In genomic region chr17:80892019-80892855, GRCh38 we compare ENCODE assay signal across 1 cellular context.
TF ChIP-seq lines count a peak whose summit lies in the region.

No MANE protein-coding gene starts in this region.

TF ChIP-seq in K562, 482 proteins besides CTCF, POLR2A, EP300 and RAD21 (continued from another document and continues in another):
- TF ChIP-seq ZNF609 (CRISPR knock-in tag; IDR thresholded peaks at IDR 0.05; ENCODE audit: borderline replicate concordance) (no peak), RBM34 (IDR thresholded peaks at IDR 0.05; ENCODE audit: borderline replicate concordance, insufficient read depth, low read length) (no peak), NFATC3 (IDR thresholded peaks at IDR 0.05) (no peak), DPF2 (IDR thresholded peaks at IDR 0.05) (peak; percentile 83), TCF3 (CRISPR knock-in tag; IDR thresholded peaks at IDR 0.05) (peak; percentile 55), MTA3 (IDR thresholded peaks at IDR 0.05; ENCODE audit: borderline replicate concordance) (peak; percentile 54; the same call in 1 of the 2 replicates), KAT7 (CRISPR knock-in tag; IDR thresholded peaks at IDR 0.05; ENCODE audit: borderline replicate concordance) (no peak), CREB3L1 (IDR thresholded peaks at IDR 0.05; ENCODE audit: borderline replicate concordance, low read depth) (peak; percentile 83; the same call in 1 of the 2 replicates), ATF1 (CRISPR knock-in tag; IDR thresholded peaks at IDR 0.05) (no peak), ATF1 (tag; IDR thresholded peaks at IDR 0.05) (peak; percentile 84), MEF2A (IDR thresholded peaks at IDR 0.05; ENCODE audit: control insufficient read depth, low read depth, low read length) (no peak), ARHGAP35 (IDR thresholded peaks at IDR 0.05; ENCODE audit: partially characterized antibody) (no peak), CUX1 (CRISPR knock-in tag; IDR thresholded peaks at IDR 0.05) (no peak), ZBTB2 (IDR thresholded peaks at IDR 0.05) (peak; percentile 40; the same call in 1 of the 2 replicates), PTBP1 (IDR thresholded peaks at IDR 0.05; ENCODE audit: low read depth, low read length) (no peak), SNIP1 (IDR thresholded peaks at IDR 0.05; ENCODE audit: low read depth) (0 out of 2 replicates have a peak, but pooled peaks have one; percentile 51), ZNF655 (CRISPR knock-in tag; IDR thresholded peaks at IDR 0.05) (no peak), HLTF (IDR thresholded peaks at IDR 0.05) (no peak), KDM1A (IDR thresholded peaks at IDR 0.05) (peak in 1 of 2 experiments; percentile 59; a peak in 2 of 4 replicates), MXI1 (IDR thresholded peaks at IDR 0.05; ENCODE audit: low read depth, low read length) (0 out of 2 replicates have a peak, but pooled peaks have one; percentile 14), BCL6 (CRISPR knock-in tag; IDR thresholded peaks at IDR 0.05) (no peak), ZEB2 (IDR thresholded peaks at IDR 0.05) (peak; percentile 57; the same call in 1 of the 2 replicates), SMC3 (conservative IDR thresholded peaks at IDR 0.05; ENCODE audit: insufficient read depth, low read depth, low read length) (0 out of 2 replicates have a peak, but pooled peaks have one; percentile 2), DMBX1 (CRISPR knock-in tag; IDR thresholded peaks at IDR 0.05; ENCODE audit: borderline replicate concordance) (peak; percentile 64; the same call in 1 of the 2 replicates), ATF4 (CRISPR knock-in tag; IDR thresholded peaks at IDR 0.05) (0 out of 2 replicates have a peak, but pooled peaks have one; percentile 17), ZNF140 (CRISPR knock-in tag; IDR thresholded peaks at IDR 0.05) (no peak), ZNF766 (CRISPR knock-in tag; conservative IDR thresholded peaks at IDR 0.05) (0 out of 2 replicates have a peak, but pooled peaks have one; percentile 4), SMARCE1 (IDR thresholded peaks at IDR 0.05) (peak; percentile 83), ZNF263 (CRISPR knock-in tag; IDR thresholded peaks at IDR 0.05; ENCODE audit: borderline replicate concordance) (no peak), MCM3 (IDR thresholded peaks at IDR 0.05) (no peak), MYC (IDR thresholded peaks at IDR 0.05; ENCODE audit: low read depth, low read length) (peak; percentile 86), MYC (CRISPR knock-in tag; IDR thresholded peaks at IDR 0.05; ENCODE audit: borderline replicate concordance, low read depth) (no peak), E2F1 (CRISPR knock-in tag; IDR thresholded peaks at IDR 0.05) (no peak), KHSRP (IDR thresholded peaks at IDR 0.05) (no peak), RB1 (IDR thresholded peaks at IDR 0.05; ENCODE audit: low read depth) (no peak), ATF6 (CRISPR knock-in tag; IDR thresholded peaks at IDR 0.05) (no peak), PHF8 (IDR thresholded peaks at IDR 0.05; ENCODE audit: borderline replicate concordance, low read length) (peak; percentile 16; the same call in 1 of the 2 replicates), NFXL1 (CRISPR knock-in tag; IDR thresholded peaks at IDR 0.05) (peak; percentile 53; the same call in 1 of the 2 replicates), ZBTB26 (CRISPR knock-in tag; IDR thresholded peaks at IDR 0.05) (no peak), CREB5 (CRISPR knock-in tag; IDR thresholded peaks at IDR 0.05) (no peak)
